In the genomic region with DNA sequence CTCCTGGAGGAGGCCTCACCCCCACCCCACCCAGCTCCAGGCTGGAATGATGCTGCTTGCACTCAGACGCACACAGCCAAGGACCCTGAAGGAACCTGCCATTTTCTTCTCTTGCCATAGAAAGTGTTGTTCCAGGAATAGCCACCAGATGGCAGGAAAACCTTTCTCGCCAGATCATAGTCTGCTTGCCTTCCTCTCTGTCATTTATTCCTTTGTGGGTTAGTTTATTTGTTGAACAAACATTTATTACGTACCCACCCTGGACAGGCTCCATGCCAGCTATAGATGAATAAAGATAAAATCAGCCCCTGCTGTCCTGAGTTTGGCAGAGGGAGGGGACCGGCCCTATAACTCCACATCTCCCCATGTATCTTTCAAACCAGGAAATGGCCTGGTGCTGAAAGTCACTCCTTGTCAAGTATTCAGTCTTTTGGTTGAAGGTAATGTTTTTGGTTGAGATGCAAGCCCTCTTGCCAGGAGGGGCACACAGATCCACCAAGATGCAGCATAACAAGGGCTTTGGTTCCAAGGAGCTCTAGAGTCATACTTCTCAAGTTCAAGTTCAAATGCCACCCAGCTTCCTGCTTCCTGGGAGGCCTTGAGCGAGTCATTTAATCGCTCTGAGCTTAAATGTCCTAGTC, we compare ENCODE assay signal across 8 cellular contexts. TPM values are rescaled to one million over a fixed set of nuclear protein-coding genes. Genes with fewer than 3 reads are reported as not detected.
DNase-seq lines count a peak whose midpoint lies in the region; ATAC-seq and TF ChIP-seq lines count a peak whose summit lies in the region.

No MANE protein-coding gene starts in this region.

- H3K27ac ChIP-seq in OCI-LY7 (ENCODE audit: low read depth, low read length, poor library complexity, severe bottlenecking) (no peak overlapping the region), thymus (ENCODE audit: low read depth) (peak overlapping the region; percentile 22)

- no peak overlapping the region for H3K27ac Mint-ChIP-seq in nephron

- H3K9me3 Mint-ChIP-seq in nephron = no peaks in the 10 kb centered on the region

- H3K79me2 ChIP-seq in OCI-LY7 (ENCODE audit: insufficient read depth, low read depth, low read length) = no peaks in the 10 kb centered on the region

- H3K4me3 Mint-ChIP-seq in nephron = no peak overlapping the region

- POLR2A ChIA-PET in OCI-LY7 (lab: Charles Lee) = interaction anchor here (1.1 to 1.5 kb wide), 3 partner anchors 106 to 294 kb away, joined by 3 to 5 read pairs (median 4); no protein-coding TSS in a partner anchor

- intact Hi-C loops in OCI-LY7 (cut with micrococcal nuclease; ENCODE audit: unreplicated experiment) = loop anchor here (1.0 to 10.0 kb wide), 3 partner anchors 109 to 582 kb away; no protein-coding TSS in a partner anchor

- 46% methylated on average over 6 of the region's 6 CpGs for WGBS in thymus

- BruUV-seq in OCI-LY7 (replicated peaks; lab: Mats Ljungman, UMichigan) = no TSS peak

- no peak overlapping the region; the same call in 1 of the 2 replicates for H3K4me2 ChIP-seq in OCI-LY7 (ENCODE audit: low read length)

- no peaks in the 10 kb centered on the region for H4K20me1 ChIP-seq in OCI-LY7 (ENCODE audit: insufficient read depth, low read length)

- no peaks in the 10 kb centered on the region for H3K4me1 Mint-ChIP-seq in nephron

- H3K4me3 ChIP-seq in OCI-LY7 (ENCODE audit: low read depth, low read length, poor library complexity, severe bottlenecking) = no peak overlapping the region
- no peak overlapping the region for H3K4me3 ChIP-seq in thymus (ENCODE audit: low read length)

- no peaks in the 10 kb centered on the region for H3K27me3 ChIP-seq in thymus (ENCODE audit: control insufficient read depth, insufficient read depth)

- no peak for TF ChIP-seq POLR2A in erythroblast (IDR thresholded peaks at IDR 0.05; ENCODE audit: low read length)

- H3K36me3 Mint-ChIP-seq in nephron (ENCODE audit: low read depth) = no peaks in the 10 kb centered on the region

- H3K4me1 ChIP-seq in OCI-LY7 (ENCODE audit: insufficient read depth, low read length, poor library complexity, severe bottlenecking) (peaks cover 6% of the 10 kb centered on the region), thymus (ENCODE audit: control insufficient read depth, insufficient read depth, low read length) (no peaks in the 10 kb centered on the region)

- TF ChIP-seq CTCF in OCI-LY7 (conservative IDR thresholded peaks at IDR 0.05; ENCODE audit: low read length) (peak; percentile 95), nephron (IDR thresholded peaks at IDR 0.05; ENCODE audit: unreplicated experiment in 3 of 3) (peak; percentile 82 to 85 (median 84))

- no peaks in the 10 kb centered on the region for H3K36me3 ChIP-seq in OCI-LY7 (ENCODE audit: insufficient read depth, low read length)
- H3K36me3 ChIP-seq in thymus (ENCODE audit: control insufficient read depth, insufficient read depth) = no peaks in the 10 kb centered on the region

- peaks cover 54% of the 10 kb centered on the region for H3K27me3 Mint-ChIP-seq in nephron (ENCODE audit: low read depth)

- CTCF ChIA-PET in OCI-LY7 (lab: Charles Lee; ENCODE audit: unreplicated experiment) = interaction anchor here (0.5 to 1.9 kb wide), 10 partner anchors 13 to 293 kb away, joined by 3 to 9 read pairs (median 4); no protein-coding TSS in a partner anchor

- no peak for ATAC-seq in HG03159 (IDR thresholded peaks at IDR 0.05; ENCODE audit: unreplicated experiment)

- H2AFZ ChIP-seq in OCI-LY7 (ENCODE audit: low read length) = peak overlapping the region; percentile 97

- peak; percentile 59 for DNase-seq in D341Med (ENCODE audit: low spot score)
- peak; percentile 60 for DNase-seq in HuH-7.5 (ENCODE audit: low spot score)
- DNase-seq in OCI-LY7 (ENCODE audit: low spot score) = peak; percentile 75
- peak; percentile 45 for DNase-seq in activated CD8-positive, alpha-beta memory T cell treated with anti-CD3 and anti-CD28 coated beads, Interleukin-2, amount 50 U/mL, for 24 hours (ENCODE audit: extremely low read depth)
- peak; percentile 57 to 78 for DNase-seq in erythroblast (lab: John Stamatoyannopoulos, UW)

- H3K9me2 ChIP-seq in OCI-LY7 (ENCODE audit: insufficient read depth, low read length) = no peaks in the 10 kb centered on the region

- H3K9me3 ChIP-seq in OCI-LY7 (ENCODE audit: low read length) (no peaks in the 10 kb centered on the region), thymus (ENCODE audit: control insufficient read depth) (no peaks in the 10 kb centered on the region)

RNA-seq across cellular contexts. Expression of a gene that starts 7.0 kb away (rescaled TPM):
- 3.9 and 5.6 TPM in 2 replicates for total RNA-seq in OCI-LY7 (2014; rRNA removed; shearing (Covaris generic))
- total RNA-seq in OCI-LY7 (2022) = 17.8 and 18.5 TPM in 2 replicates
- polyA plus RNA-seq in thymus = 4.0 TPM

RNA-seq across cellular contexts. Expression of a gene that starts 52.8 kb away (rescaled TPM):
- total RNA-seq in OCI-LY7 (2014; rRNA removed; shearing (Covaris generic)) = not detected in 2 replicates
- not detected in 2 replicates for total RNA-seq in OCI-LY7 (2022)
- 0.30 TPM for polyA plus RNA-seq in thymus
